Comparison of ENCODE assay signal across 17 cellular contexts in the genomic region with DNA sequence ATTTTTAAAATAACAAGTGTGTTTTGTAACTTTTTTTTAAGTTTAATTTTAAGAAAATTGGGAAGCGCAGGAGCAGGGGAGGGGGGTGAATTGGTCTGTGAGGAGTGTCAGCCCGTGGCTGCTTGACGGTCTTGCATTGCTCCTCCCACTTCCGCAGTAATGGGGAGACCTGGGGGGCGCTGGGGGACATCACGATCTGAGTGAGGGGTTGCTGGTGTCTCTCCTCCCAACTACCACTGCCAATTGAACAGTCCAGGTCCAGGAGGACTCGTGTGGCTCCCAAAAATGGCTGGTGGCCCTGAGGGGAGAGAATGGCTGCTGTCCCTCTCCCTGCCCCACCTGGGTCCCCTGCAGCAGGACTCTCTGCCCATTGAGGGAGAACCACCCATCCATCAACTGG. TPM values are rescaled to one million over a fixed set of nuclear protein-coding genes. Genes with fewer than 3 reads are reported as not detected.
A peak's percentile ranks its signal among the peaks of the same experiment; 100 is the strongest.
DNase-seq lines count a peak whose midpoint lies in the region; ATAC-seq, FAIRE-seq and TF ChIP-seq lines count a peak whose summit lies in the region.
"Had no signal": no experiment of that assay in that cellular context is flagged by ENCODE, and none has a peak within 500 bp of the region (broad histone marks: within the 10 kb centered on the region; RNA-seq: fewer than 3 reads in every experiment).

No MANE protein-coding gene starts in this region.

- H3K9me3 ChIP-seq in left ventricle myocardium inferior (replicated peaks) (no peaks in the 10 kb centered on the region), kidney (ENCODE audit: control insufficient read depth in 1 of 2, low read length in 2 of 2) (no peaks in the 10 kb centered on the region)
- H3K9me3 ChIP-seq: BLaER1 treated with 17β-estradiol and CSF1 and Interleukin-3, amounts not matched to agents 10 nM and 100 nM had no signal

- no peak overlapping the region for H3K27ac ChIP-seq in left ventricle myocardium inferior (replicated peaks)
- peak overlapping the region; percentile 42 for H3K27ac ChIP-seq in RWPE1
- H3K27ac ChIP-seq in kidney (ENCODE audit: low read depth in 2 of 2, low read length in 2 of 2): no peak overlapping the region

- H3K36me3 ChIP-seq in left ventricle myocardium inferior (no peaks in the 10 kb centered on the region), kidney (ENCODE audit: control insufficient read depth in 1 of 2, insufficient read depth in 2 of 2, low read length in 2 of 2) (no peaks in the 10 kb centered on the region)
- H3K36me3 ChIP-seq: BLaER1 treated with 17β-estradiol and CSF1 and Interleukin-3, amounts not matched to agents 10 nM and 100 nM had no signal

- no peak for ATAC-seq in left cardiac atrium

- H3K4me3 ChIP-seq in left ventricle myocardium inferior (no peak overlapping the region), kidney (ENCODE audit: low read length in 2 of 2) (no peak overlapping the region)
- H3K4me3 ChIP-seq: BLaER1 treated with 17β-estradiol and CSF1 and Interleukin-3, amounts not matched to agents 10 nM and 100 nM had no signal

- no peak for TF ChIP-seq CTCF in left ventricle myocardium inferior (IDR thresholded peaks at IDR 0.05; ENCODE audit: borderline replicate concordance)
- TF ChIP-seq CTCF in RWPE1 (conservative IDR thresholded peaks at IDR 0.05; ENCODE audit: low read depth): no peak
- TF ChIP-seq CTCF in kidney (IDR thresholded peaks at IDR 0.05; ENCODE audit: borderline replicate concordance, extremely low read depth, insufficient read depth): no peak
- no peak for TF ChIP-seq CTCF in type B pancreatic cell (conservative IDR thresholded peaks at IDR 0.05)

- CTCF ChIA-PET in RWPE1 (lab: Yijun Ruan, JAX): interaction anchor here (0.6 kb wide), 1 partner anchor 49 kb away, joined by 4 read pairs; no protein-coding TSS in a partner anchor

- intact Hi-C loops in left cardiac atrium (cut with DNase I): no loop called here
- intact Hi-C loops in left ventricle myocardium inferior (cut with micrococcal nuclease): no loop called here
- intact Hi-C loops in kidney (cut with DNase I): no loop called here

- no peaks in the 10 kb centered on the region for H3K27me3 ChIP-seq in left ventricle myocardium inferior (ENCODE audit: low read depth)
- H3K27me3 ChIP-seq: BLaER1 treated with 17β-estradiol and CSF1 and Interleukin-3, amounts not matched to agents 10 nM and 100 nM had no signal

- no peak for FAIRE-seq in kidney (lab: Jason Lieb, UNC)
- FAIRE-seq: GM19239, HTR-8/SVneo had no signal

- peak overlapping the region; percentile 18 for H3K27ac Mint-ChIP-seq in type B pancreatic cell
- H3K27ac Mint-ChIP-seq: HFFc6 had no signal

- H3K4me1 Mint-ChIP-seq in type B pancreatic cell (ENCODE audit: unreplicated experiment): peaks cover 29% of the 10 kb centered on the region

- H3K9me3 Mint-ChIP-seq in type B pancreatic cell: no peaks in the 10 kb centered on the region
- H3K9me3 Mint-ChIP-seq: CD4-positive, CD25-positive, alpha-beta regulatory T cell; HFFc6 had no signal

- no peaks in the 10 kb centered on the region for H3K36me3 Mint-ChIP-seq in type B pancreatic cell
- H3K36me3 Mint-ChIP-seq: CD4-positive, CD25-positive, alpha-beta regulatory T cell had no signal

- POLR2A ChIA-PET in RWPE1 (lab: Yijun Ruan, JAX; ENCODE audit: low non-redundant PET): no interaction called here

- peak; percentile 7 for DNase-seq in left cardiac atrium
- DNase-seq in left ventricle myocardium inferior: no peak
- no peak for DNase-seq in RWPE1 (ENCODE audit: low spot score)
- DNase-seq in kidney: peak; percentile 56
- no peak for DNase-seq in type B pancreatic cell (ENCODE audit: extremely low spot score, unreplicated experiment)
- DNase-seq in NCI-H524 (lab: John Stamatoyannopoulos, UW): no peak
- DNase-seq in dedifferentiated amniotic fluid mesenchymal stem cell (ENCODE audit: extremely low spot score): no peak
- no peak for DNase-seq in NCI-H510A treated with DMSO at 0.1 percent for 48 hours (lab: John Stamatoyannopoulos, UW)
- DNase-seq: ACHN; CD4-positive, CD25-positive, alpha-beta regulatory T cell; DMS53; GF-D8; HCEC 1CT; HFFc6 had no signal

- H3K4me3 Mint-ChIP-seq in type B pancreatic cell: no peak overlapping the region
- H3K4me3 Mint-ChIP-seq: CD4-positive, CD25-positive, alpha-beta regulatory T cell; HFFc6 had no signal

- no peak overlapping the region for H3K9ac ChIP-seq in kidney (ENCODE audit: low read length in 2 of 2)
- H3K9ac ChIP-seq: BLaER1 treated with 17β-estradiol and CSF1 and Interleukin-3, amounts not matched to agents 10 nM and 100 nM had no signal

- H3K4me1 ChIP-seq in left ventricle myocardium inferior (no peaks in the 10 kb centered on the region), kidney (ENCODE audit: control insufficient read depth in 1 of 2, insufficient read depth in 1 of 2, low read depth in 1 of 2, low read length in 2 of 2) (no peaks in the 10 kb centered on the region)

- H3K27me3 Mint-ChIP-seq in type B pancreatic cell: peaks cover 12% of the 10 kb centered on the region

RNA-seq across cellular contexts. Expression of a gene that starts 57.4 kb away (rescaled TPM):
- total RNA-seq in left cardiac atrium (10 to 100 TPM; 17.1 to 49.0 TPM), left ventricle myocardium inferior (19.3 TPM), kidney (32.6 TPM), type B pancreatic cell (ENCODE audit: low replicate concordance) (17.8 and 30.9 TPM in 2 replicates)
- polyA plus RNA-seq in kidney (ENCODE audit: insufficient read depth, low read depth, low replicate concordance): 17.3 TPM

Comparison
In these comparisons a context has a peak if more than half of its experiments do, and no peak if none do; other contexts are left out.
1. DNase-seq: peak in left cardiac atrium (single experiment) and kidney (single experiment); none in left ventricle myocardium inferior (single experiment), RWPE1 (single experiment), type B pancreatic cell (single experiment), NCI-H524 (0 of 2), dedifferentiated amniotic fluid mesenchymal stem cell (single experiment) and NCI-H510A treated with DMSO at 0.1 percent for 48 hours (single experiment).